Comparison of ENCODE assay signal across 16 cellular contexts in the genomic region with DNA sequence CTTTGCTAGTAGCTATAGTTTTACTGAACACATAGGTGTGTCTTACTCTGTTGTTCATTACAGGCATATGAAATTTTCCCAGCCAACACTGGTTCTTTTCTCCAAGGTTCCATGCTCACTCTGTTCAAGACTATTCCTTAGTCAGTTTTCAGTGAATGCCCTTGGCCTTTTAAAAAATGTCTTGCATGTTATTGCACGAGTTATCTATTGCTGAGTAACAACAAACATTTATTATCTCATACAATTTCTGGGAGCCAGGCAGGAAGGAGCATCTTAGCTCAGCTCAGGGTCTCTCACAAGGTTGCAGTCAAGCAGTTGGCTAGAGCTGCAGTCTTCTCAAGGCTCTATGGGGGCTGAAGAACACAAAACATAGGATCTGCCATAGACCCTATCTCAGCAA.
"Had no signal": no experiment of that assay in that cellular context is flagged by ENCODE, and none has a peak within 500 bp of the region (broad histone marks: within the 10 kb centered on the region; RNA-seq: fewer than 3 reads in every experiment).

No MANE protein-coding gene starts in this region.

- H3K4me3 ChIP-seq: pancreas, upper lobe of right lung had no signal

- H3K27me3 Mint-ChIP-seq: activated CD4-positive, alpha-beta T cell treated with anti-CD3 and anti-CD28 coated beads, Interleukin-2, amount 10 ng/mL, durations not matched to agents 24 days and 14 days; activated T-cell treated with anti-CD3 and anti-CD28 coated beads, Interleukin-2, amount 50 U/mL, for 24 hours; naive thymus-derived CD8-positive, alpha-beta T cell; T-cell had no signal

- FAIRE-seq: endometrium, pancreas had no signal

- H3K4me3 Mint-ChIP-seq: activated CD4-positive, alpha-beta T cell treated with anti-CD3 and anti-CD28 coated beads, Interleukin-2, amount 10 ng/mL, durations not matched to agents 24 days and 14 days; activated CD8-positive, alpha-beta T cell treated with anti-CD3 and anti-CD28 coated beads, Interleukin-2, amount 10 ng/mL, durations not matched to agents 7 days and 5 days; activated T-cell treated with anti-CD3 and anti-CD28 coated beads, Interleukin-2, amount 50 U/mL, for 24 hours; immature natural killer cell; T-cell had no signal

- H3K36me3 ChIP-seq: pancreas, upper lobe of right lung had no signal

- H3K27ac Mint-ChIP-seq: activated CD4-positive, alpha-beta T cell treated with anti-CD3 and anti-CD28 coated beads, Interleukin-2, amount 10 ng/mL, durations not matched to agents 24 days and 14 days; activated CD8-positive, alpha-beta T cell treated with anti-CD3 and anti-CD28 coated beads, Interleukin-2, amount 10 ng/mL, durations not matched to agents 7 days and 5 days; activated naive CD4-positive, alpha-beta T cell treated with anti-CD3 and anti-CD28 coated beads, Interleukin-2, amount 50 U/mL, for 72 hours; activated T-cell treated with anti-CD3 and anti-CD28 coated beads, Interleukin-2, amount 50 U/mL, for 24 hours had no signal

- H3K27ac ChIP-seq: upper lobe of right lung had no signal

- H3K9me3 ChIP-seq: pancreas, upper lobe of right lung had no signal

- ATAC-seq: activated CD8-positive, alpha-beta T cell treated with anti-CD3 and anti-CD28 coated beads, Interleukin-2, amount 10 ng/mL, durations not matched to agents 7 days and 5 days; activated naive CD4-positive, alpha-beta T cell treated with anti-CD3 and anti-CD28 coated beads, Interleukin-2, amount 50 U/mL, for 72 hours; naive thymus-derived CD8-positive, alpha-beta T cell; T-cell had no signal

- H3K27me3 ChIP-seq: pancreas, upper lobe of right lung had no signal

- DNase-seq: activated CD4-positive, alpha-beta T cell treated with anti-CD3 and anti-CD28 coated beads, Interleukin-2, amount 10 ng/mL, durations not matched to agents 24 days and 14 days; activated CD8-positive, alpha-beta T cell treated with anti-CD3 and anti-CD28 coated beads, Interleukin-2, amount 10 ng/mL, durations not matched to agents 7 days and 5 days; activated gamma-delta T cell; activated T-cell treated with anti-CD3 and anti-CD28 coated beads, Interleukin-2, amount 50 U/mL, for 24 hours; amniotic stem cell; cortex of kidney; erythroblast; immature natural killer cell; naive thymus-derived CD8-positive, alpha-beta T cell; pancreas; stimulated activated naive CD4-positive, alpha-beta T cell; T-cell; T1000; upper lobe of right lung had no signal
